Comparison of ENCODE assay signal across 1 cellular context in genomic region chr10:80264081-80265056, GRCh38.
TF ChIP-seq lines count a peak whose summit lies in the region.

No MANE protein-coding gene starts in this region.

TF ChIP-seq in HepG2, 621 proteins besides CTCF, POLR2A, EP300 and RAD21 (continued from another document and continues in another):
- TF ChIP-seq AKNA (CRISPR knock-in tag; IDR thresholded peaks at IDR 0.05; ENCODE audit: borderline replicate concordance) (no peak), SRSF4 (IDR thresholded peaks at IDR 0.05; ENCODE audit: low read depth, low read length, poor library complexity, severe bottlenecking) (no peak), LCORL (IDR thresholded peaks at IDR 0.05) (no peak), LCORL (CRISPR knock-in tag; IDR thresholded peaks at IDR 0.05) (peak; percentile 87; the same call in 1 of the 2 replicates), GMEB2 (CRISPR knock-in tag; IDR thresholded peaks at IDR 0.05; ENCODE audit: low read depth) (no peak), ZBTB44 (CRISPR knock-in tag; IDR thresholded peaks at IDR 0.05) (no peak), ZNF512B (CRISPR knock-in tag; IDR thresholded peaks at IDR 0.05; ENCODE audit: borderline replicate concordance) (0 out of 2 replicates have a peak, but pooled peaks have one; percentile 79), SAP130 (CRISPR knock-in tag; IDR thresholded peaks at IDR 0.05; ENCODE audit: low read depth) (peak; percentile 78), ARID5B (CRISPR knock-in tag; IDR thresholded peaks at IDR 0.05) (peak; percentile 88), ELK4 (CRISPR knock-in tag; IDR thresholded peaks at IDR 0.05; ENCODE audit: borderline replicate concordance) (no peak), PCBP1 (IDR thresholded peaks at IDR 0.05; ENCODE audit: borderline replicate concordance, low read depth, low read length) (no peak), ZNF124 (CRISPR knock-in tag; IDR thresholded peaks at IDR 0.05) (peak; percentile 62; the same call in 1 of the 2 replicates), RARA (CRISPR knock-in tag; IDR thresholded peaks at IDR 0.05) (peak; percentile 88), MXD3 (CRISPR knock-in tag; IDR thresholded peaks at IDR 0.05) (0 out of 2 replicates have a peak, but pooled peaks have one; percentile 37), XBP1 (CRISPR knock-in tag; IDR thresholded peaks at IDR 0.05) (no peak), RBAK (CRISPR knock-in tag; IDR thresholded peaks at IDR 0.05) (no peak), KDM4B (CRISPR knock-in tag; IDR thresholded peaks at IDR 0.05) (peak; percentile 14; the same call in 1 of the 2 replicates), ZNF276 (CRISPR knock-in tag; IDR thresholded peaks at IDR 0.05; ENCODE audit: low read depth) (no peak), HNRNPK (IDR thresholded peaks at IDR 0.05; ENCODE audit: low read depth, low read length, poor library complexity, severe bottlenecking) (no peak), ZNF180 (CRISPR knock-in tag; IDR thresholded peaks at IDR 0.05; ENCODE audit: borderline replicate concordance, low read depth) (no peak), THAP8 (CRISPR knock-in tag; IDR thresholded peaks at IDR 0.05; ENCODE audit: borderline replicate concordance) (no peak), DR1 (CRISPR knock-in tag; IDR thresholded peaks at IDR 0.05) (no peak), AGO2 (optimal IDR thresholded peaks at IDR 0.05; ENCODE audit: low read depth, low read length) (no peak), ZNF441 (CRISPR knock-in tag; IDR thresholded peaks at IDR 0.05; ENCODE audit: borderline replicate concordance) (no peak), PHF5A (CRISPR knock-in tag; IDR thresholded peaks at IDR 0.05; ENCODE audit: low read depth, unreplicated experiment) (no peak), TBX2 (CRISPR knock-in tag; IDR thresholded peaks at IDR 0.05; ENCODE audit: borderline replicate concordance) (peak; percentile 83), YY1 (IDR thresholded peaks at IDR 0.05; ENCODE audit: insufficient read depth, insufficient replicate concordance, low read depth, low read length) (no peak), AKAP8 (CRISPR knock-in tag; IDR thresholded peaks at IDR 0.05) (peak; percentile 81; the same call in 1 of the 2 replicates), SP4 (CRISPR knock-in tag; IDR thresholded peaks at IDR 0.05) (no peak), ZNF644 (CRISPR knock-in tag; IDR thresholded peaks at IDR 0.05; ENCODE audit: low read depth) (peak; percentile 78; the same call in 1 of the 2 replicates), CBX5 (CRISPR knock-in tag; IDR thresholded peaks at IDR 0.05; ENCODE audit: borderline replicate concordance) (no peak; the same call in 1 of the 2 replicates), ZNF788 (CRISPR knock-in tag; IDR thresholded peaks at IDR 0.05; ENCODE audit: borderline replicate concordance) (peak; percentile 71), HNF4A (CRISPR knock-in tag; IDR thresholded peaks at IDR 0.05) (peak; percentile 89), DMTF1 (CRISPR knock-in tag; IDR thresholded peaks at IDR 0.05) (no peak)
